ENCODE assay signal across 1 cellular context in the genomic region with DNA sequence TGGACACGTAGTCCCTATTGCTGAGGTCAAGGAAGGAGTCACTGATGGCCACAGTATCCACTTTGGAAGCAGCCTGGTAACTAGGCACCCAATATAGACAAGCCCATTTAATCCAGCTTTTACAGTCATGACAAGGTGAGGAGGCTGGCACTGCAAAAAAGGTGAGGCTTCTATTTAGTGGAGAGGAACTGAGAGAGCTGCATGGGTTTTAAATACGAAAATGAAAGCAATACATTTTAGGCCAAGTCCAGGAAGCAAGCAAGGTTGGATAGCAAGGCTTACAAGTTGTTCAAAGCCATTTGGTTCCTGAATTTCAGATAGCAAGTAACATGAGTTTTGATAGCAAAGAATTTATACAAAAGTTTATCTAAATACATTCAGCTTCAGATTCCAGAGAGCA.
TF ChIP-seq lines count a peak whose summit lies in the region.

No MANE protein-coding gene starts in this region.

TF ChIP-seq in HepG2, 621 proteins besides CTCF, POLR2A, EP300 and RAD21 (continued from another document):
- TF ChIP-seq, protein P1, sequence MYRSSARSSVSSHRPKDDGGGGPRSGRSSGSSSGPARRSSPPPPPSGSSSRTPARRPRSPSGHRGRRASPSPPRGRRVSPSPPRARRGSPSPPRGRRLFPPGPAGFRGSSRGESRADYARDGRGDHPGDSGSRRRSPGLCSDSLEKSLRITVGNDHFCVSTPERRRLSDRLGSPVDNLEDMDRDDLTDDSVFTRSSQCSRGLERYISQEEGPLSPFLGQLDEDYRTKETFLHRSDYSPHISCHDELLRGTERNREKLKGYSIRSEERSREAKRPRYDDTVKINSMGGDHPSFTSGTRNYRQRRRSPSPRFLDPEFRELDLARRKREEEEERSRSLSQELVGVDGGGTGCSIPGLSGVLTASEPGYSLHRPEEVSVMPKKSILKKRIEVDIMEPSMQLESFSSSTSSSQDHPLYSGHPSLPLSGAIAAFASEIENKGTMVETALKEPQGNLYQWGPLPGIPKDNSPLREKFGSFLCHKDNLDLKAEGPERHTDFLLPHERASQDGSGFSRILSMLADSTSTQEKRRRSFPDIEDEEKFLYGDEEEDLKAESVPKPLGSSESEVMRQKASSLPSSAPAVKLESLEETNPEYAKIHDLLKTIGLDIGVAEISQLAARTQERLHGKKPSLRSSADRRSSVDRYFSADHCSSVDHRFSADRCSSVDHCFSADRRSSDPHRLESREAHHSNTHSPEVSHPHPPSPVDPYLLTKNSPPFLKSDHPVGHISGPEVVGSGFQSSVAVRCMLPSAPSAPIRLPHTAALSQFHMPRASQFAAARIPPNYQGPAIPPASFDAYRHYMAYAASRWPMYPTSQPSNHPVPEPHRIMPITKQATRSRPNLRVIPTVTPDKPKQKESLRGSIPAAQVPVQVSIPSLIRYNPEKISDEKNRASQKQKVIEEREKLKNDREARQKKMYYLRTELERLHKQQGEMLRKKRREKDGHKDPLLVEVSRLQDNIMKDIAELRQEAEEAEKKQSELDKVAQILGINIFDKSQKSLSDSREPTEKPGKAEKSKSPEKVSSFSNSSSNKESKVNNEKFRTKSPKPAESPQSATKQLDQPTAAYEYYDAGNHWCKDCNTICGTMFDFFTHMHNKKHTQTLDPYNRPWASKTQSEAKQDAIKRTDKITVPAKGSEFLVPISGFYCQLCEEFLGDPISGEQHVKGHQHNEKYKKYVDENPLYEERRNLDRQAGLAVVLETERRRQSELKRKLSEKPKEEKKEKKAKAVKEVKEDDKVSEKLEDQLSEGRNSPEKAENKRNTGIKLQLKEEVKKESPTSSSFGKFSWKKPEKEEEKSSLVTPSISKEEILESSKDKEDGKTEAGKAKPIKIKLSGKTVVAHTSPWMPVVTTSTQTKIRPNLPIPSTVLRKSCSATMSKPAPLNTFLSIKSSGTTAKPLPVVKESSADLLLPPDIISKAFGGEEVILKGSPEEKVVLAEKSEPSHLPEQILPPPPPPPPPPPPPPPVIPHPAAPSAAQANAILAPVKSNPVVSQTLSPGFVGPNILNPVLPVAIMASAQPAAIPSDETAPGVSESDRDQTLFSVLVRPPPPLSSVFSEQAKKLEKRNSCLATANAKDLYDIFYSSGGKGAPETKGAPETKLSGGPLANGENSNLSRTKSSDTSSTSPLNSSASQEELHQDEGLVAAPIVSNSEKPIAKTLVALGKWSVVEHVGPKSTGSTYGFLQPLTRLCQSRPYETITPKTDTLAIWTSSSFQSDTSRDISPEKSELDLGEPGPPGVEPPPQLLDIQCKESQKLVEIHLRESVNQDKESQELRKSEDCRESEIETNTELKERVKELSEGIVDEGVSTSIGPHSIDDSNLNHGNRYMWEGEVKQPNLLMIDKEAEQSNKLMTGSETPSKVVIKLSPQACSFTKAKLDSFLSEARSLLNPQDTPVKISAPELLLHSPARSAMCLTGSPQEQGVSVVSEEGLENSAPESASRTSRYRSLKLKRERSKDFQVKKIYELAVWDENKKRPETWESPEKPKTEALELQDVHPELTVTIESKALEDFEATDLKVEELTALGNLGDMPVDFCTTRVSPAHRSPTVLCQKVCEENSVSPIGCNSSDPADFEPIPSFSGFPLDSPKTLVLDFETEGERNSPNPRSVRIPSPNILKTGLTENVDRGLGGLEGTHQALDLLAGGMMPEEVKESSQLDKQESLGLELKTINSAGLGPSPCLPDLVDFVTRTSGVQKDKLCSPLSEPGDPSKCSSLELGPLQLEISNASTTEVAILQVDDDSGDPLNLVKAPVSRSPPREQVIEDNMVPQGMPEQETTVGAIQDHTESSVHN (CRISPR knock-in tag; IDR thresholded peaks at IDR 0.05), result no peak
